In genomic region chr7:84042110-84042539, GRCh38 we compare ENCODE assay signal across 1 cellular context.
A peak's percentile ranks its signal among the peaks of the same experiment; 100 is the strongest.
TF ChIP-seq lines count a peak whose summit lies in the region.

No MANE protein-coding gene starts in this region.

TF ChIP-seq in HepG2, 621 proteins besides CTCF, POLR2A, EP300 and RAD21:
- 0 out of 2 replicates have a peak, but pooled peaks have one; percentile 26 for TF ChIP-seq ZKSCAN8 (CRISPR knock-in tag; IDR thresholded peaks at IDR 0.05; ENCODE audit: borderline replicate concordance)
- peak; percentile 55; the same call in 1 of the 2 replicates for TF ChIP-seq PPARG (CRISPR knock-in tag; conservative IDR thresholded peaks at IDR 0.05)
- TF ChIP-seq ZNF367 (CRISPR knock-in tag; IDR thresholded peaks at IDR 0.05; ENCODE audit: borderline replicate concordance) = no peak
- TF ChIP-seq ZNF558 (CRISPR knock-in tag; IDR thresholded peaks at IDR 0.05; ENCODE audit: borderline replicate concordance) = no peak
- no peak for TF ChIP-seq ZNF792 (CRISPR knock-in tag; IDR thresholded peaks at IDR 0.05)
- TF ChIP-seq, protein P1, sequence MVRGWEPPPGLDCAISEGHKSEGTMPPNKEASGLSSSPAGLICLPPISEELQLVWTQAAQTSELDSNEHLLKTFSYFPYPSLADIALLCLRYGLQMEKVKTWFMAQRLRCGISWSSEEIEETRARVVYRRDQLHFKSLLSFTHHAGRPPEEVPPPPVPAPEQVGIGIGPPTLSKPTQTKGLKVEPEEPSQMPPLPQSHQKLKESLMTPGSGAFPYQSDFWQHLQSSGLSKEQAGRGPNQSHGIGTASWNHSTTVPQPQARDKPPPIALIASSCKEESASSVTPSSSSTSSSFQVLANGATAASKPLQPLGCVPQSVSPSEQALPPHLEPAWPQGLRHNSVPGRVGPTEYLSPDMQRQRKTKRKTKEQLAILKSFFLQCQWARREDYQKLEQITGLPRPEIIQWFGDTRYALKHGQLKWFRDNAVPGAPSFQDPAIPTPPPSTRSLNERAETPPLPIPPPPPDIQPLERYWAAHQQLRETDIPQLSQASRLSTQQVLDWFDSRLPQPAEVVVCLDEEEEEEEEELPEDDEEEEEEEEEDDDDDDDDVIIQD (CRISPR knock-in tag; IDR thresholded peaks at IDR 0.05; ENCODE audit: low read depth) = peak; percentile 28; the same call in 1 of the 2 replicates
- no peak for TF ChIP-seq AKAP8 (CRISPR knock-in tag; IDR thresholded peaks at IDR 0.05)
- no peak for TF ChIP-seq ZNF124 (CRISPR knock-in tag; IDR thresholded peaks at IDR 0.05)
- TF ChIP-seq TOPORS (CRISPR knock-in tag; IDR thresholded peaks at IDR 0.05) = no peak
- TF ChIP-seq PRMT3 (CRISPR knock-in tag; IDR thresholded peaks at IDR 0.05; ENCODE audit: borderline replicate concordance, low read depth) = no peak
- no peak for TF ChIP-seq ETS1 (CRISPR knock-in tag; IDR thresholded peaks at IDR 0.05)
- TF ChIP-seq SMARCE1 (IDR thresholded peaks at IDR 0.05; ENCODE audit: borderline replicate concordance) = no peak
- TF ChIP-seq MBNL3 (CRISPR knock-in tag; conservative IDR thresholded peaks at IDR 0.05) = no peak
- TF ChIP-seq LBX2 (CRISPR knock-in tag; IDR thresholded peaks at IDR 0.05; ENCODE audit: borderline replicate concordance) = no peak
- TF ChIP-seq ZMAT3 (CRISPR knock-in tag; conservative IDR thresholded peaks at IDR 0.05) = no peak
- TF ChIP-seq, protein P2, sequence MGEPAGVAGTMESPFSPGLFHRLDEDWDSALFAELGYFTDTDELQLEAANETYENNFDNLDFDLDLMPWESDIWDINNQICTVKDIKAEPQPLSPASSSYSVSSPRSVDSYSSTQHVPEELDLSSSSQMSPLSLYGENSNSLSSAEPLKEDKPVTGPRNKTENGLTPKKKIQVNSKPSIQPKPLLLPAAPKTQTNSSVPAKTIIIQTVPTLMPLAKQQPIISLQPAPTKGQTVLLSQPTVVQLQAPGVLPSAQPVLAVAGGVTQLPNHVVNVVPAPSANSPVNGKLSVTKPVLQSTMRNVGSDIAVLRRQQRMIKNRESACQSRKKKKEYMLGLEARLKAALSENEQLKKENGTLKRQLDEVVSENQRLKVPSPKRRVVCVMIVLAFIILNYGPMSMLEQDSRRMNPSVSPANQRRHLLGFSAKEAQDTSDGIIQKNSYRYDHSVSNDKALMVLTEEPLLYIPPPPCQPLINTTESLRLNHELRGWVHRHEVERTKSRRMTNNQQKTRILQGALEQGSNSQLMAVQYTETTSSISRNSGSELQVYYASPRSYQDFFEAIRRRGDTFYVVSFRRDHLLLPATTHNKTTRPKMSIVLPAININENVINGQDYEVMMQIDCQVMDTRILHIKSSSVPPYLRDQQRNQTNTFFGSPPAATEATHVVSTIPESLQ (CRISPR knock-in tag; conservative IDR thresholded peaks at IDR 0.05) = no peak
- TF ChIP-seq GPN1 (CRISPR knock-in tag; IDR thresholded peaks at IDR 0.05; ENCODE audit: borderline replicate concordance) = no peak
